2 cellular contexts compared by ENCODE assay signal in the genomic region with DNA sequence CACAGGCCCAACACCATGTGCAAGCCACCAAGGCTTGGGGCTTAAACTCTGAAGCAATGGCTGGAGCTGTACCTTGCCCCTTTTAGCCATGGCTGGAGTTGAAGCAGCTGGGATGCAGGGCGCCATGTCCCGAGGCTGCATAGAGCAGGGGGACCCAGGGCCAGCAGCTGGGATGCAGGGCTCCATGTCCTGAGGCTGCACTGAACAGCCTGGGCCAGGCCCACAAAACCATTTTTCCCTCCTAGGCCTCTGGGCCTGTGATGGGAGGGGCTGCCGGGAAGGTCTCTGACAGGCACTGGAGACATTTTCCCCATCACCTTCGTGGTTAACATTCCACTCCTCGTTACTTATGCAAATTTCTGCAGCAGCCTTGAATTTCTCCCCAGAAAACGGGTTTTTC.
TF ChIP-seq lines count a peak whose summit lies in the region.

No MANE protein-coding gene starts in this region.

TF ChIP-seq in liver, 16 proteins besides CTCF, POLR2A, EP300 and RAD21:
- TF ChIP-seq FOXA2 (IDR thresholded peaks at IDR 0.05), result no peak
- TF ChIP-seq EGR1 (IDR thresholded peaks at IDR 0.05; ENCODE audit: low read depth in 2 of 2), result no peak
- no peak for TF ChIP-seq NR2F2 (IDR thresholded peaks at IDR 0.05)
- TF ChIP-seq, protein P1, sequence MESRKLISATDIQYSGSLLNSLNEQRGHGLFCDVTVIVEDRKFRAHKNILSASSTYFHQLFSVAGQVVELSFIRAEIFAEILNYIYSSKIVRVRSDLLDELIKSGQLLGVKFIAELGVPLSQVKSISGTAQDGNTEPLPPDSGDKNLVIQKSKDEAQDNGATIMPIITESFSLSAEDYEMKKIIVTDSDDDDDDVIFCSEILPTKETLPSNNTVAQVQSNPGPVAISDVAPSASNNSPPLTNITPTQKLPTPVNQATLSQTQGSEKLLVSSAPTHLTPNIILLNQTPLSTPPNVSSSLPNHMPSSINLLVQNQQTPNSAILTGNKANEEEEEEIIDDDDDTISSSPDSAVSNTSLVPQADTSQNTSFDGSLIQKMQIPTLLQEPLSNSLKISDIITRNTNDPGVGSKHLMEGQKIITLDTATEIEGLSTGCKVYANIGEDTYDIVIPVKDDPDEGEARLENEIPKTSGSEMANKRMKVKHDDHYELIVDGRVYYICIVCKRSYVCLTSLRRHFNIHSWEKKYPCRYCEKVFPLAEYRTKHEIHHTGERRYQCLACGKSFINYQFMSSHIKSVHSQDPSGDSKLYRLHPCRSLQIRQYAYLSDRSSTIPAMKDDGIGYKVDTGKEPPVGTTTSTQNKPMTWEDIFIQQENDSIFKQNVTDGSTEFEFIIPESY (IDR thresholded peaks at IDR 0.05), result no peak
- TF ChIP-seq YY1 (IDR thresholded peaks at IDR 0.05), result no peak
- TF ChIP-seq HNF4G (IDR thresholded peaks at IDR 0.05), result no peak
- TF ChIP-seq, protein P2, sequence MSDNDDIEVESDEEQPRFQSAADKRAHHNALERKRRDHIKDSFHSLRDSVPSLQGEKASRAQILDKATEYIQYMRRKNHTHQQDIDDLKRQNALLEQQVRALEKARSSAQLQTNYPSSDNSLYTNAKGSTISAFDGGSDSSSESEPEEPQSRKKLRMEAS (IDR thresholded peaks at IDR 0.05), result no peak
- TF ChIP-seq RXRA (IDR thresholded peaks at IDR 0.05), result no peak
- no peak for TF ChIP-seq TAF1 (conservative IDR thresholded peaks at IDR 0.05)
- TF ChIP-seq SP1 (IDR thresholded peaks at IDR 0.05), result no peak
- no peak for TF ChIP-seq JUND (IDR thresholded peaks at IDR 0.05)
- no peak for TF ChIP-seq GABPA (IDR thresholded peaks at IDR 0.05 in 1 of 2, conservative IDR thresholded peaks at IDR 0.05 in 1 of 2)
- no peak for TF ChIP-seq HNF4A (conservative IDR thresholded peaks at IDR 0.05)
- TF ChIP-seq, protein P3, sequence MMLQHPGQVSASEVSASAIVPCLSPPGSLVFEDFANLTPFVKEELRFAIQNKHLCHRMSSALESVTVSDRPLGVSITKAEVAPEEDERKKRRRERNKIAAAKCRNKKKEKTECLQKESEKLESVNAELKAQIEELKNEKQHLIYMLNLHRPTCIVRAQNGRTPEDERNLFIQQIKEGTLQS (IDR thresholded peaks at IDR 0.05), result no peak
- TF ChIP-seq, protein P4, sequence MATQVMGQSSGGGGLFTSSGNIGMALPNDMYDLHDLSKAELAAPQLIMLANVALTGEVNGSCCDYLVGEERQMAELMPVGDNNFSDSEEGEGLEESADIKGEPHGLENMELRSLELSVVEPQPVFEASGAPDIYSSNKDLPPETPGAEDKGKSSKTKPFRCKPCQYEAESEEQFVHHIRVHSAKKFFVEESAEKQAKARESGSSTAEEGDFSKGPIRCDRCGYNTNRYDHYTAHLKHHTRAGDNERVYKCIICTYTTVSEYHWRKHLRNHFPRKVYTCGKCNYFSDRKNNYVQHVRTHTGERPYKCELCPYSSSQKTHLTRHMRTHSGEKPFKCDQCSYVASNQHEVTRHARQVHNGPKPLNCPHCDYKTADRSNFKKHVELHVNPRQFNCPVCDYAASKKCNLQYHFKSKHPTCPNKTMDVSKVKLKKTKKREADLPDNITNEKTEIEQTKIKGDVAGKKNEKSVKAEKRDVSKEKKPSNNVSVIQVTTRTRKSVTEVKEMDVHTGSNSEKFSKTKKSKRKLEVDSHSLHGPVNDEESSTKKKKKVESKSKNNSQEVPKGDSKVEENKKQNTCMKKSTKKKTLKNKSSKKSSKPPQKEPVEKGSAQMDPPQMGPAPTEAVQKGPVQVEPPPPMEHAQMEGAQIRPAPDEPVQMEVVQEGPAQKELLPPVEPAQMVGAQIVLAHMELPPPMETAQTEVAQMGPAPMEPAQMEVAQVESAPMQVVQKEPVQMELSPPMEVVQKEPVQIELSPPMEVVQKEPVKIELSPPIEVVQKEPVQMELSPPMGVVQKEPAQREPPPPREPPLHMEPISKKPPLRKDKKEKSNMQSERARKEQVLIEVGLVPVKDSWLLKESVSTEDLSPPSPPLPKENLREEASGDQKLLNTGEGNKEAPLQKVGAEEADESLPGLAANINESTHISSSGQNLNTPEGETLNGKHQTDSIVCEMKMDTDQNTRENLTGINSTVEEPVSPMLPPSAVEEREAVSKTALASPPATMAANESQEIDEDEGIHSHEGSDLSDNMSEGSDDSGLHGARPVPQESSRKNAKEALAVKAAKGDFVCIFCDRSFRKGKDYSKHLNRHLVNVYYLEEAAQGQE (IDR thresholded peaks at IDR 0.05), result no peak

TF ChIP-seq in K562, 482 proteins besides CTCF, POLR2A, EP300 and RAD21:
- TF ChIP-seq, protein P5, sequence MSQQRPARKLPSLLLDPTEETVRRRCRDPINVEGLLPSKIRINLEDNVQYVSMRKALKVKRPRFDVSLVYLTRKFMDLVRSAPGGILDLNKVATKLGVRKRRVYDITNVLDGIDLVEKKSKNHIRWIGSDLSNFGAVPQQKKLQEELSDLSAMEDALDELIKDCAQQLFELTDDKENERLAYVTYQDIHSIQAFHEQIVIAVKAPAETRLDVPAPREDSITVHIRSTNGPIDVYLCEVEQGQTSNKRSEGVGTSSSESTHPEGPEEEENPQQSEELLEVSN (IDR thresholded peaks at IDR 0.05; ENCODE audit: borderline replicate concordance in 1 of 2, extremely low read depth in 1 of 2, insufficient read depth in 1 of 2, insufficient read length in 1 of 2, low read depth in 1 of 2, low read length in 1 of 2, poor library complexity in 1 of 2, severe bottlenecking in 1 of 2), result no peak
- TF ChIP-seq ZFP36 (IDR thresholded peaks at IDR 0.05; ENCODE audit: low read depth, low read length, partially characterized antibody), result peak; percentile 51
